1 cellular context compared by ENCODE assay signal in the genomic region with DNA sequence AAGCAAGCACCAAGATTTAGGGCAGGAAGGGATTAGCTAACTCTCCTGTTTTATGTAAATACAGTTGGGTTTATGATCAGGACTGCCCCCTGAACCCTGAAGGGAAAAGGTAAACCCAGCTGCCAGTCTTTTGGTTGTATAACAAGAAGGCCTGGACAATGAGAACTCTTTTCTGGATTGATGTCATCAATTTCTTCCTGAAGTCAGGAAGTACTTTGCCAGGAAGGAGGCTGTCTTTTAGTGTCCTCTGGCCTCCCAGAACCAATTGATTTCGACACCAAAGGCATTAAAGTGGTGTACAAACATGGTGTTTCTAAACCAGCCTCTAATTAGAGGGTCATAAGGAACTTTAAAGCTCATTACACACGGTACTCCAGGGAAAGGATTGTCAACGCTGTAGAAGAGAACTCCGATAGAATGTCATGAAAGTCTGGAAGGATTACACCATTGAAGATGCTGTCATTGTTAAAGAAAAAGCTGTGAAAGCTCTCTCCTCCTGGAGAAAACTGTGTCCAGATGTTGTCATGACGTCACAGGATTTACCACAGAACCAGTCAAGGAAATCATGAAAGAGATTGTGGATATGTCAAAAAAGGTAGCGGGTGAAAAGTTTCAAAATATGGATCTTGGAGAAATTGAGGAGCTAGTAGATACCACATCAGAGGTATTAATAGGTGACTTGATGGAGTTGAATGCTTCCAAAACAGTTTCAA.
TF ChIP-seq lines count a peak whose summit lies in the region.

No MANE protein-coding gene starts in this region.

TF ChIP-seq in HepG2, 621 proteins besides CTCF, POLR2A, EP300 and RAD21 (continued from another document and continues in another):
- no peak for TF ChIP-seq HMGXB4 (CRISPR knock-in tag; IDR thresholded peaks at IDR 0.05; ENCODE audit: borderline replicate concordance in 1 of 2, low read depth in 1 of 2)
- TF ChIP-seq PAF1 (CRISPR knock-in tag; IDR thresholded peaks at IDR 0.05), result no peak
- TF ChIP-seq NR2C2 (CRISPR knock-in tag; IDR thresholded peaks at IDR 0.05; ENCODE audit: borderline replicate concordance), result peak; percentile 73
- TF ChIP-seq, protein P1, sequence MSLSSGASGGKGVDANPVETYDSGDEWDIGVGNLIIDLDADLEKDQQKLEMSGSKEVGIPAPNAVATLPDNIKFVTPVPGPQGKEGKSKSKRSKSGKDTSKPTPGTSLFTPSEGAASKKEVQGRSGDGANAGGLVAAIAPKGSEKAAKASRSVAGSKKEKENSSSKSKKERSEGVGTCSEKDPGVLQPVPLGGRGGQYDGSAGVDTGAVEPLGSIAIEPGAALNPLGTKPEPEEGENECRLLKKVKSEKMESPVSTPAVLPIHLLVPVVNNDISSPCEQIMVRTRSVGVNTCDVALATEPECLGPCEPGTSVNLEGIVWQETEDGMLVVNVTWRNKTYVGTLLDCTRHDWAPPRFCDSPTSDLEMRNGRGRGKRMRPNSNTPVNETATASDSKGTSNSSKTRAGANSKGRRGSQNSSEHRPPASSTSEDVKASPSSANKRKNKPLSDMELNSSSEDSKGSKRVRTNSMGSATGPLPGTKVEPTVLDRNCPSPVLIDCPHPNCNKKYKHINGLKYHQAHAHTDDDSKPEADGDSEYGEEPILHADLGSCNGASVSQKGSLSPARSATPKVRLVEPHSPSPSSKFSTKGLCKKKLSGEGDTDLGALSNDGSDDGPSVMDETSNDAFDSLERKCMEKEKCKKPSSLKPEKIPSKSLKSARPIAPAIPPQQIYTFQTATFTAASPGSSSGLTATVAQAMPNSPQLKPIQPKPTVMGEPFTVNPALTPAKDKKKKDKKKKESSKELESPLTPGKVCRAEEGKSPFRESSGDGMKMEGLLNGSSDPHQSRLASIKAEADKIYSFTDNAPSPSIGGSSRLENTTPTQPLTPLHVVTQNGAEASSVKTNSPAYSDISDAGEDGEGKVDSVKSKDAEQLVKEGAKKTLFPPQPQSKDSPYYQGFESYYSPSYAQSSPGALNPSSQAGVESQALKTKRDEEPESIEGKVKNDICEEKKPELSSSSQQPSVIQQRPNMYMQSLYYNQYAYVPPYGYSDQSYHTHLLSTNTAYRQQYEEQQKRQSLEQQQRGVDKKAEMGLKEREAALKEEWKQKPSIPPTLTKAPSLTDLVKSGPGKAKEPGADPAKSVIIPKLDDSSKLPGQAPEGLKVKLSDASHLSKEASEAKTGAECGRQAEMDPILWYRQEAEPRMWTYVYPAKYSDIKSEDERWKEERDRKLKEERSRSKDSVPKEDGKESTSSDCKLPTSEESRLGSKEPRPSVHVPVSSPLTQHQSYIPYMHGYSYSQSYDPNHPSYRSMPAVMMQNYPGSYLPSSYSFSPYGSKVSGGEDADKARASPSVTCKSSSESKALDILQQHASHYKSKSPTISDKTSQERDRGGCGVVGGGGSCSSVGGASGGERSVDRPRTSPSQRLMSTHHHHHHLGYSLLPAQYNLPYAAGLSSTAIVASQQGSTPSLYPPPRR (CRISPR knock-in tag; IDR thresholded peaks at IDR 0.05; ENCODE audit: borderline replicate concordance), result peak; percentile 80; the same call in 1 of the 2 replicates
- no peak for TF ChIP-seq ZNF230 (CRISPR knock-in tag; IDR thresholded peaks at IDR 0.05)
- TF ChIP-seq MBD4 (IDR thresholded peaks at IDR 0.05; ENCODE audit: borderline replicate concordance, low read length), result no peak
- no peak for TF ChIP-seq ZNF766 (CRISPR knock-in tag; IDR thresholded peaks at IDR 0.05; ENCODE audit: borderline replicate concordance)
- no peak for TF ChIP-seq CCDC6 (CRISPR knock-in tag; IDR thresholded peaks at IDR 0.05)
- TF ChIP-seq ISX (CRISPR knock-in tag; conservative IDR thresholded peaks at IDR 0.05), result no peak
- TF ChIP-seq SP2 (CRISPR knock-in tag; IDR thresholded peaks at IDR 0.05), result no peak
- TF ChIP-seq NFKBIZ (CRISPR knock-in tag; IDR thresholded peaks at IDR 0.05), result peak; percentile 74; the same call in 1 of the 2 replicates
- TF ChIP-seq YEATS2 (CRISPR knock-in tag; IDR thresholded peaks at IDR 0.05; ENCODE audit: borderline replicate concordance), result no peak
- TF ChIP-seq EED (CRISPR knock-in tag; IDR thresholded peaks at IDR 0.05), result no peak
- TF ChIP-seq ZNF652 (CRISPR knock-in tag; IDR thresholded peaks at IDR 0.05; ENCODE audit: borderline replicate concordance, low read depth), result 0 out of 2 replicates have a peak, but pooled peaks have one; percentile 23
- TF ChIP-seq KDM5A (IDR thresholded peaks at IDR 0.05; ENCODE audit: borderline replicate concordance, low read length), result no peak
- TF ChIP-seq, protein P2, sequence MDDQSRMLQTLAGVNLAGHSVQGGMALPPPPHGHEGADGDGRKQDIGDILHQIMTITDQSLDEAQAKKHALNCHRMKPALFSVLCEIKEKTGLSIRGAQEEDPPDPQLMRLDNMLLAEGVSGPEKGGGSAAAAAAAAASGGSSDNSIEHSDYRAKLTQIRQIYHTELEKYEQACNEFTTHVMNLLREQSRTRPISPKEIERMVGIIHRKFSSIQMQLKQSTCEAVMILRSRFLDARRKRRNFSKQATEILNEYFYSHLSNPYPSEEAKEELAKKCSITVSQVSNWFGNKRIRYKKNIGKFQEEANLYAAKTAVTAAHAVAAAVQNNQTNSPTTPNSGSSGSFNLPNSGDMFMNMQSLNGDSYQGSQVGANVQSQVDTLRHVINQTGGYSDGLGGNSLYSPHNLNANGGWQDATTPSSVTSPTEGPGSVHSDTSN (CRISPR knock-in tag; IDR thresholded peaks at IDR 0.05; ENCODE audit: borderline replicate concordance), result no peak
- no peak for TF ChIP-seq ZNF205 (CRISPR knock-in tag; IDR thresholded peaks at IDR 0.05)
- TF ChIP-seq, protein P3, sequence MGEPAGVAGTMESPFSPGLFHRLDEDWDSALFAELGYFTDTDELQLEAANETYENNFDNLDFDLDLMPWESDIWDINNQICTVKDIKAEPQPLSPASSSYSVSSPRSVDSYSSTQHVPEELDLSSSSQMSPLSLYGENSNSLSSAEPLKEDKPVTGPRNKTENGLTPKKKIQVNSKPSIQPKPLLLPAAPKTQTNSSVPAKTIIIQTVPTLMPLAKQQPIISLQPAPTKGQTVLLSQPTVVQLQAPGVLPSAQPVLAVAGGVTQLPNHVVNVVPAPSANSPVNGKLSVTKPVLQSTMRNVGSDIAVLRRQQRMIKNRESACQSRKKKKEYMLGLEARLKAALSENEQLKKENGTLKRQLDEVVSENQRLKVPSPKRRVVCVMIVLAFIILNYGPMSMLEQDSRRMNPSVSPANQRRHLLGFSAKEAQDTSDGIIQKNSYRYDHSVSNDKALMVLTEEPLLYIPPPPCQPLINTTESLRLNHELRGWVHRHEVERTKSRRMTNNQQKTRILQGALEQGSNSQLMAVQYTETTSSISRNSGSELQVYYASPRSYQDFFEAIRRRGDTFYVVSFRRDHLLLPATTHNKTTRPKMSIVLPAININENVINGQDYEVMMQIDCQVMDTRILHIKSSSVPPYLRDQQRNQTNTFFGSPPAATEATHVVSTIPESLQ (CRISPR knock-in tag; conservative IDR thresholded peaks at IDR 0.05), result no peak
- peak; percentile 74 for TF ChIP-seq ELF3 (CRISPR knock-in tag; IDR thresholded peaks at IDR 0.05)
- TF ChIP-seq ZNF629 (CRISPR knock-in tag; conservative IDR thresholded peaks at IDR 0.05), result 0 out of 2 replicates have a peak, but pooled peaks have one; percentile 7
- TF ChIP-seq ZNF776 (CRISPR knock-in tag; IDR thresholded peaks at IDR 0.05), result no peak
- TF ChIP-seq MTF1 (CRISPR knock-in tag; IDR thresholded peaks at IDR 0.05), result no peak
- TF ChIP-seq ZSCAN21 (CRISPR knock-in tag; IDR thresholded peaks at IDR 0.05; ENCODE audit: borderline replicate concordance), result no peak
- TF ChIP-seq ZNF138 (CRISPR knock-in tag; IDR thresholded peaks at IDR 0.05; ENCODE audit: low read depth), result no peak
- no peak for TF ChIP-seq NKX3-1 (CRISPR knock-in tag; IDR thresholded peaks at IDR 0.05)
- TF ChIP-seq PAXIP1 (CRISPR knock-in tag; conservative IDR thresholded peaks at IDR 0.05), result peak; percentile 83
- TF ChIP-seq MAFF (IDR thresholded peaks at IDR 0.05; ENCODE audit: low read depth, low read length), result no peak
- TF ChIP-seq SOX13 (IDR thresholded peaks at IDR 0.05), result no peak
- TF ChIP-seq SOX13 (CRISPR knock-in tag; conservative IDR thresholded peaks at IDR 0.05 in 1 of 2, IDR thresholded peaks at IDR 0.05 in 1 of 2), result peak in 1 of 2 experiments; percentile 82; a peak in 2 of 4 replicates
- no peak for TF ChIP-seq ZNF451 (CRISPR knock-in tag; IDR thresholded peaks at IDR 0.05)
- no peak for TF ChIP-seq ZNF891 (CRISPR knock-in tag; IDR thresholded peaks at IDR 0.05)
- TF ChIP-seq BCL6 (CRISPR knock-in tag; IDR thresholded peaks at IDR 0.05), result peak; percentile 64; the same call in 1 of the 2 replicates
- peak; percentile 49; the same call in 1 of the 2 replicates for TF ChIP-seq NFIC (IDR thresholded peaks at IDR 0.05; ENCODE audit: low read length)
- peak; percentile 78; the same call in 1 of the 2 replicates for TF ChIP-seq NR2F2 (IDR thresholded peaks at IDR 0.05; ENCODE audit: borderline replicate concordance, low read depth)
- no peak for TF ChIP-seq ZNF484 (CRISPR knock-in tag; IDR thresholded peaks at IDR 0.05; ENCODE audit: borderline replicate concordance, low read depth)
- no peak for TF ChIP-seq POLR2AphosphoS5 (IDR thresholded peaks at IDR 0.05; ENCODE audit: low read depth, low read length)
- no peak for TF ChIP-seq TOE1 (CRISPR knock-in tag; IDR thresholded peaks at IDR 0.05)
- no peak for TF ChIP-seq NPAS2 (CRISPR knock-in tag; IDR thresholded peaks at IDR 0.05; ENCODE audit: borderline replicate concordance)
- TF ChIP-seq ZSCAN29 (CRISPR knock-in tag; conservative IDR thresholded peaks at IDR 0.05), result no peak
- peak; percentile 78 for TF ChIP-seq HNF4A (CRISPR knock-in tag; IDR thresholded peaks at IDR 0.05)
- TF ChIP-seq ZNF367 (CRISPR knock-in tag; IDR thresholded peaks at IDR 0.05; ENCODE audit: borderline replicate concordance), result no peak
- TF ChIP-seq, protein P4, sequence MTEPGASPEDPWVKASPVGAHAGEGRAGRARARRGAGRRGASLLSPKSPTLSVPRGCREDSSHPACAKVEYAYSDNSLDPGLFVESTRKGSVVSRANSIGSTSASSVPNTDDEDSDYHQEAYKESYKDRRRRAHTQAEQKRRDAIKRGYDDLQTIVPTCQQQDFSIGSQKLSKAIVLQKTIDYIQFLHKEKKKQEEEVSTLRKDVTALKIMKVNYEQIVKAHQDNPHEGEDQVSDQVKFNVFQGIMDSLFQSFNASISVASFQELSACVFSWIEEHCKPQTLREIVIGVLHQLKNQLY (CRISPR knock-in tag; IDR thresholded peaks at IDR 0.05), result peak; percentile 63
- TF ChIP-seq HHEX (CRISPR knock-in tag; IDR thresholded peaks at IDR 0.05), result 0 out of 2 replicates have a peak, but pooled peaks have one; percentile 18
- no peak for TF ChIP-seq JARID2 (CRISPR knock-in tag; IDR thresholded peaks at IDR 0.05; ENCODE audit: insufficient replicate concordance)
- no peak for TF ChIP-seq ZNF24 (IDR thresholded peaks at IDR 0.05)
- TF ChIP-seq ZC3H4 (CRISPR knock-in tag; IDR thresholded peaks at IDR 0.05; ENCODE audit: borderline replicate concordance), result no peak
- no peak for TF ChIP-seq ZNF468 (CRISPR knock-in tag; IDR thresholded peaks at IDR 0.05)
- TF ChIP-seq ZNF564 (CRISPR knock-in tag; IDR thresholded peaks at IDR 0.05), result no peak
- TF ChIP-seq ZBTB26 (CRISPR knock-in tag; IDR thresholded peaks at IDR 0.05; ENCODE audit: borderline replicate concordance), result peak; percentile 93
- TF ChIP-seq REPIN1 (CRISPR knock-in tag; IDR thresholded peaks at IDR 0.05; ENCODE audit: borderline replicate concordance, low read depth), result no peak
- TF ChIP-seq HDAC2 (CRISPR knock-in tag; IDR thresholded peaks at IDR 0.05), result peak; percentile 85
